8 cellular contexts compared by ENCODE assay signal in genomic region chr19:3783660-3784584, GRCh38. TPM values are rescaled to one million over a fixed set of nuclear protein-coding genes. Genes with fewer than 3 reads are reported as not detected.
DNase-seq lines count a peak whose midpoint lies in the region; ATAC-seq, FAIRE-seq and TF ChIP-seq lines count a peak whose summit lies in the region.

No MANE protein-coding gene starts in this region.

- peak in 1 of 2 experiments; percentile 40 for DNase-seq in Caco-2
- no peak for DNase-seq in PC-9
- DNase-seq in neural crest cell (ENCODE audit: low read depth, low spot score): no peak
- no peak for DNase-seq in hypothalamus (lab: John Stamatoyannopoulos, UW)
- no peak for DNase-seq in HTR-8/SVneo (ENCODE audit: insufficient read length, low spot score)
- no peak for DNase-seq in kidney glomerular epithelial cell (lab: John Stamatoyannopoulos, UW)

- H3K27ac ChIP-seq in PC-9: no peak overlapping the region

- H2AFZ ChIP-seq in PC-9: no peak overlapping the region

- H3K4me2 ChIP-seq in PC-9: no peak overlapping the region

- no peak for ATAC-seq in GM18502 (IDR thresholded peaks at IDR 0.05; ENCODE audit: poor library complexity, unreplicated experiment)

- H3K27ac Mint-ChIP-seq in Caco-2 (ENCODE audit: unreplicated experiment): no peak overlapping the region
- H3K27ac Mint-ChIP-seq in activated naive CD4-positive, alpha-beta T cell treated with anti-CD3 and anti-CD28 coated beads, Interleukin-2, amount 50 U/mL, for 24 hours: no peak overlapping the region
- no peak overlapping the region for H3K27ac Mint-ChIP-seq in neural crest cell (ENCODE audit: unreplicated experiment)

- H3K9me3 Mint-ChIP-seq in Caco-2 (ENCODE audit: unreplicated experiment) (peaks cover 11% of the 10 kb centered on the region), neural crest cell (peaks cover 8% of the 10 kb centered on the region)
- H3K9me3 Mint-ChIP-seq in activated naive CD4-positive, alpha-beta T cell treated with anti-CD3 and anti-CD28 coated beads, Interleukin-2, amount 50 U/mL, for 24 hours: no peaks in the 10 kb centered on the region

- peak overlapping the region; percentile 9 for H3K4me3 Mint-ChIP-seq in Caco-2 (ENCODE audit: unreplicated experiment)
- H3K4me3 Mint-ChIP-seq in activated naive CD4-positive, alpha-beta T cell treated with anti-CD3 and anti-CD28 coated beads, Interleukin-2, amount 50 U/mL, for 24 hours: peak overlapping the region; percentile 83
- no peak overlapping the region for H3K4me3 Mint-ChIP-seq in neural crest cell

- no peaks in the 10 kb centered on the region for H4K20me1 ChIP-seq in PC-9 (ENCODE audit: insufficient read depth)

- H3K4me1 ChIP-seq in Caco-2 (no peaks in the 10 kb centered on the region), PC-9 (replicated peaks; ENCODE audit: insufficient read depth) (no peaks in the 10 kb centered on the region)

- BruUV-seq in Caco-2 (replicated peaks; lab: Mats Ljungman, UMichigan) (no TSS peak), PC-9 (replicated peaks; lab: Mats Ljungman, UMichigan) (no TSS peak)

- FAIRE-seq in HTR-8/SVneo (lab: Jason Lieb, UNC): no peak

- H3K9me3 ChIP-seq in Caco-2 (peaks cover 19% of the 10 kb centered on the region; the same call in 1 of the 2 replicates), PC-9 (ENCODE audit: insufficient read depth, low read depth) (no peaks in the 10 kb centered on the region)

- no peaks in the 10 kb centered on the region for H3K79me2 ChIP-seq in PC-9 (ENCODE audit: low read depth)

- H3K4me3 ChIP-seq in Caco-2 (ENCODE audit: low read depth, low read length) (no peak overlapping the region), PC-9 (no peak overlapping the region)

- H3K27me3 Mint-ChIP-seq in Caco-2 (ENCODE audit: insufficient read depth, unreplicated experiment) (no peaks in the 10 kb centered on the region), neural crest cell (ENCODE audit: low read depth) (peaks cover 62% of the 10 kb centered on the region)
- H3K27me3 Mint-ChIP-seq in activated naive CD4-positive, alpha-beta T cell treated with anti-CD3 and anti-CD28 coated beads, Interleukin-2, amount 50 U/mL, for 24 hours: no peaks in the 10 kb centered on the region

- CTCF ChIA-PET in Caco-2 (lab: Charles Lee) (interaction anchor here (1.2 kb wide), 1 partner anchor 21 kb away, joined by 4 read pairs; the partner anchor contains the start of gene MRPL54), PC-9 (lab: Charles Lee) (no interaction called here)

- H3K27me3 ChIP-seq in Caco-2 (replicated peaks; ENCODE audit: control insufficient read depth, insufficient read depth, low read length) (no peaks in the 10 kb centered on the region), PC-9 (ENCODE audit: insufficient read depth, low read depth) (no peaks in the 10 kb centered on the region)

- H3K36me3 Mint-ChIP-seq in Caco-2 (ENCODE audit: insufficient read depth, unreplicated experiment) (no peaks in the 10 kb centered on the region), neural crest cell (ENCODE audit: low read depth) (no peaks in the 10 kb centered on the region)
- peaks cover 12% of the 10 kb centered on the region for H3K36me3 Mint-ChIP-seq in activated naive CD4-positive, alpha-beta T cell treated with anti-CD3 and anti-CD28 coated beads, Interleukin-2, amount 50 U/mL, for 24 hours

- no peaks in the 10 kb centered on the region for H3K4me1 Mint-ChIP-seq in Caco-2 (ENCODE audit: low read depth, unreplicated experiment)
- H3K4me1 Mint-ChIP-seq in activated naive CD4-positive, alpha-beta T cell treated with anti-CD3 and anti-CD28 coated beads, Interleukin-2, amount 50 U/mL, for 24 hours: peaks cover 7% of the 10 kb centered on the region
- no peaks in the 10 kb centered on the region for H3K4me1 Mint-ChIP-seq in neural crest cell

- H3K9me2 ChIP-seq in PC-9 (ENCODE audit: insufficient read depth): no peaks in the 10 kb centered on the region

- intact Hi-C loops in Caco-2 (cut with micrococcal nuclease; ENCODE audit: unreplicated experiment): no loop called here
- intact Hi-C loops in PC-9 (cut with micrococcal nuclease; ENCODE audit: unreplicated experiment): no loop called here

- no peak for TF ChIP-seq CTCF in Caco-2 (IDR thresholded peaks at IDR 0.05; ENCODE audit: insufficient read depth in 1 of 2, low read depth in 1 of 2, low read length in 1 of 2, severe bottlenecking in 1 of 2, unreplicated experiment in 1 of 2)
- TF ChIP-seq CTCF in PC-9 (conservative IDR thresholded peaks at IDR 0.05): peak; percentile 38; the same call in 1 of the 2 replicates
- peak; percentile 43 for TF ChIP-seq CTCF in neural crest cell (conservative IDR thresholded peaks at IDR 0.05)

- no peaks in the 10 kb centered on the region for H3K36me3 ChIP-seq in Caco-2 (ENCODE audit: control insufficient read depth, insufficient read depth, low read length)
- no peaks in the 10 kb centered on the region for H3K36me3 ChIP-seq in PC-9 (ENCODE audit: low read depth)

- POLR2A ChIA-PET in Caco-2 (lab: Charles Lee): interaction anchor here (0.8 kb wide), 1 partner anchor 21 kb away, joined by 3 read pairs; no protein-coding TSS in a partner anchor
- POLR2A ChIA-PET in PC-9 (lab: Charles Lee; ENCODE audit: unreplicated experiment): no interaction called here

- no peaks in the 10 kb centered on the region for H3F3A ChIP-seq in PC-9 (ENCODE audit: insufficient read depth, low read depth)

RNA-seq across cellular contexts. Expression of gene MATK, which starts 2.3 kb away (rescaled TPM):
- total RNA-seq in Caco-2 (2022) (0.29 and 0.72 TPM in 2 replicates), PC-9 (2021) (not detected in 2 replicates), neural crest cell (not detected in 2 replicates)

RNA-seq across cellular contexts. Expression of gene RAX2, which starts 11.9 kb away (rescaled TPM):
- not detected in 2 replicates for total RNA-seq in Caco-2 (2022)
- total RNA-seq in PC-9 (2021): not detected in 2 replicates
- total RNA-seq in neural crest cell: not detected in 2 replicates

RNA-seq across cellular contexts. Expression of gene MRPL54, which starts 21.4 kb away (rescaled TPM):
- total RNA-seq in Caco-2 (2022) (46.4 and 54.5 TPM in 2 replicates), PC-9 (2021) (31.6 and 42.0 TPM in 2 replicates), neural crest cell (41.7 and 41.9 TPM in 2 replicates)

RNA-seq across cellular contexts. Expression of gene APBA3, which starts 22.4 kb away (rescaled TPM):
- total RNA-seq in Caco-2 (2022) (22.1 and 23.5 TPM in 2 replicates), PC-9 (2021) (16.0 and 22.1 TPM in 2 replicates), neural crest cell (22.8 and 24.5 TPM in 2 replicates)

Comparison
In these comparisons a context has a peak if more than half of its experiments do, and no peak if none do; other contexts are left out.
1. CTCF ChIP-seq: peak in PC-9 (single experiment) and neural crest cell (single experiment); none in Caco-2 (0 of 2).